ENCODE assay signal across 1 cellular context in the genomic region with DNA sequence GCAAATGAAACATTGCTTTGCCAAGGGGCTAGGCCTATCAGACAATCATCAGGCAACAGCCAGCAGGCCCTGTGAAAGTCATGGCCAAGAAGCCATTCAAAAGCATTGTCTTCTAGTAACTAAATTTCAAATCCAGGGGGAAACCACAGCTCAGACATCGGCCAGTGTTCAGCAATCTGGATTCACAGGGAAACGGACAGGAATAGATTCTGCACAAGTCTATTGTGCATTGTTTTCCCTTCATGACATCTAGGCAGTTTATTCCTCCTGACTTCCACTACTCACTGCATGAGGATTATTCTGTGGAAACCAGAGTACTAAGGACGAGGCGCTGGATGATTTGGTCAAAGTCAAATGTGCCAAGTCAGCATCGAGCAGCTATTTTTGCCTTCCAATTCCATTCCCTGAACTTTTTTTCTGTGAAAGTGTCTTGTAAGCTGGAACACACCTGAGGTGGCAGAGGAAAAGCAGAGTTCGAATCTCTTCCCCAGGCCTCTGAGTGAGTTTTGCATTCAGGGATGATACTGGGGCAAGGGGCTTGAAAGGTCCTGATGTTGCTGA.
A peak's percentile ranks its signal among the peaks of the same experiment; 100 is the strongest.
TF ChIP-seq lines count a peak whose summit lies in the region.

No MANE protein-coding gene starts in this region.

TF ChIP-seq in HepG2, 621 proteins besides CTCF, POLR2A, EP300 and RAD21 (continued from another document):
- TF ChIP-seq MAFF (IDR thresholded peaks at IDR 0.05; ENCODE audit: low read depth, low read length), result peak; percentile 91
TF ChIP-seq in HepG2: peak in this region for 2.
